In the genomic region with DNA sequence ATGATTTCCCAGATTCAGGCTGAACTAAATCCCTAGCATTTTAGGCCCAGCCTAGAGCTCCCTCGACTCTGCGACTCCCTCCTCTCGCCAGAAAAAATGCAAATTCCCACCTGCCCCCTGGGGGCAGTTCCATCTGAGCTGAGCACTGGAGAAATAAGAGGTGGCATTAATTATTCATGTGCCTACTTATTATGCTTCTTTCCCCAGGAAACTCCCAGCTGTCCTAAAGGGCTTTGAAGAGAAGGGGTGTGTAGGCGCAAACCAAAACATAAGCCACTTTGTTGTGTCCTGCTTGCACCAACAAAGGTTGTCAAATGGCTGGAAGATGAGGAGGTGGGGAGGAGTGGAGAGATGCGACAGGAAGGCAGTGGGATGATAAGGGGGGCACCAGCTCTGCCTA, we compare ENCODE assay signal across 12 cellular contexts.
A peak's percentile ranks its signal among the peaks of the same experiment; 100 is the strongest.
DNase-seq lines count a peak whose midpoint lies in the region; ATAC-seq lines count a peak whose summit lies in the region.
"Had no signal": no experiment of that assay in that cellular context is flagged by ENCODE, and none has a peak within 500 bp of the region (broad histone marks: within the 10 kb centered on the region; RNA-seq: fewer than 3 reads in every experiment).

No MANE protein-coding gene starts in this region.

- H3K9ac ChIP-seq in HUES6 (ENCODE audit: low read length) = peak overlapping the region; percentile 29

- H3K4me3 ChIP-seq in HUES6 (ENCODE audit: low read depth, low read length) (peak overlapping the region; percentile 22; the same call in 1 of the 2 replicates), iPS DF 6.9 (ENCODE audit: low read length) (no peak overlapping the region)

- H3K36me3 Mint-ChIP-seq in activated naive CD8-positive, alpha-beta T cell treated with anti-CD3 and anti-CD28 coated beads, Interleukin-2, amount 50 U/mL, for 24 hours (ENCODE audit: low read depth) = no peaks in the 10 kb centered on the region

- no peaks in the 10 kb centered on the region for H3K9me3 ChIP-seq in HUES6 (ENCODE audit: control insufficient read depth, insufficient read depth, low read depth, low read length)
- H3K9me3 ChIP-seq in iPS DF 6.9 (ENCODE audit: control insufficient read depth, insufficient read depth, low read length) = no peaks in the 10 kb centered on the region

- H3K27ac ChIP-seq in HUES6 (ENCODE audit: low read depth, low read length) = 0 out of 2 replicates have a peak overlapping the region, but pooled peaks have one; percentile 30
- H3K27ac ChIP-seq in iPS DF 6.9 (ENCODE audit: low read length) = no peak overlapping the region

- H3K4me1 ChIP-seq in HUES6 (ENCODE audit: control insufficient read depth, insufficient read depth, low read length) = peaks cover 38% of the 10 kb centered on the region
- peaks cover 16% of the 10 kb centered on the region; the same call in 1 of the 2 replicates for H3K4me1 ChIP-seq in iPS DF 6.9 (ENCODE audit: control insufficient read depth, insufficient read depth, low read length)

- H3K27me3 ChIP-seq in HUES6 (ENCODE audit: control insufficient read depth, insufficient read depth, low read length) (no peaks in the 10 kb centered on the region), iPS DF 6.9 (ENCODE audit: control insufficient read depth, insufficient read depth, low read length) (no peaks in the 10 kb centered on the region)

- DNase-seq in COLO668 (lab: John Stamatoyannopoulos, UW; ENCODE audit: unreplicated experiment) = peak; percentile 83
- peak; percentile 77 for DNase-seq in NCI-H524 treated with DMSO at 0.1 percent for 48 hours (lab: John Stamatoyannopoulos, UW)
- peak; percentile 35 for DNase-seq in iPS DF 6.9 (ENCODE audit: low read depth, low spot score)
- DNase-seq in AG20443 (ENCODE audit: low spot score) = no peak
- no peak for DNase-seq in activated naive CD8-positive, alpha-beta T cell treated with anti-CD3 and anti-CD28 coated beads, Interleukin-2, amount 50 U/mL, for 24 hours
- no peak for DNase-seq in NCI-H128 (lab: John Stamatoyannopoulos, UW; ENCODE audit: unreplicated experiment)
- DNase-seq: activated CD4-positive, CD25-positive, alpha-beta regulatory T cell treated with anti-CD3 and anti-CD28 coated beads, Interleukin-2, amount 50 U/mL, for 72 hours; activated T-cell treated with anti-CD3 and anti-CD28 coated beads for 4 hours; MV-4-11; stimulated activated CD4-positive, alpha-beta T cell treated with anti-CD3 and anti-CD28 coated beads, Interleukin-2, amount 100 ng/mL, for 48 hours had no signal

- no peaks in the 10 kb centered on the region for H3K27me3 Mint-ChIP-seq in activated naive CD8-positive, alpha-beta T cell treated with anti-CD3 and anti-CD28 coated beads, Interleukin-2, amount 50 U/mL, for 24 hours

- no peaks in the 10 kb centered on the region for H3K9me3 Mint-ChIP-seq in activated naive CD8-positive, alpha-beta T cell treated with anti-CD3 and anti-CD28 coated beads, Interleukin-2, amount 50 U/mL, for 24 hours

- WGBS in iPS DF 6.9 (ENCODE audit: insufficient coverage, insufficient read length) = no CpG with 5 or more reads among the region's 5 CpGs

- H3K27ac Mint-ChIP-seq in activated naive CD8-positive, alpha-beta T cell treated with anti-CD3 and anti-CD28 coated beads, Interleukin-2, amount 50 U/mL, for 24 hours = no peak overlapping the region

- no peak for ATAC-seq in activated naive CD8-positive, alpha-beta T cell treated with anti-CD3 and anti-CD28 coated beads, Interleukin-2, amount 50 U/mL, for 24 hours
- no peak for ATAC-seq in GM21576 (IDR thresholded peaks at IDR 0.05; ENCODE audit: unreplicated experiment)

- no peaks in the 10 kb centered on the region for H3K4me1 Mint-ChIP-seq in activated naive CD8-positive, alpha-beta T cell treated with anti-CD3 and anti-CD28 coated beads, Interleukin-2, amount 50 U/mL, for 24 hours

- H3K4me3 Mint-ChIP-seq in activated naive CD8-positive, alpha-beta T cell treated with anti-CD3 and anti-CD28 coated beads, Interleukin-2, amount 50 U/mL, for 24 hours = no peak overlapping the region

- H3K36me3 ChIP-seq in HUES6 (ENCODE audit: control insufficient read depth, insufficient read depth, low read length) (no peaks in the 10 kb centered on the region), iPS DF 6.9 (ENCODE audit: control insufficient read depth, insufficient read depth, low read length) (no peaks in the 10 kb centered on the region)

Comparison
In these comparisons a context has a peak if more than half of its experiments do, and no peak if none do; other contexts are left out.
1. DNase-seq: peak in COLO668 (single experiment), NCI-H524 treated with DMSO at 0.1 percent for 48 hours (single experiment) and iPS DF 6.9 (single experiment); none in AG20443 (single experiment), activated naive CD8-positive, alpha-beta T cell treated with anti-CD3 and anti-CD28 coated beads, Interleukin-2, amount 50 U/mL, for 24 hours (single experiment) and NCI-H128 (single experiment).